In genomic region chr11:811446-812245, GRCh38 we compare ENCODE assay signal across 9 cellular contexts. TPM values are rescaled to one million over a fixed set of nuclear protein-coding genes. Genes with fewer than 3 reads are reported as not detected.
A peak's percentile ranks its signal among the peaks of the same experiment; 100 is the strongest.
DNase-seq lines count a peak whose midpoint lies in the region; ATAC-seq and TF ChIP-seq lines count a peak whose summit lies in the region.
"Had no signal": no experiment of that assay in that cellular context is flagged by ENCODE, and none has a peak within 500 bp of the region (broad histone marks: within the 10 kb centered on the region; RNA-seq: fewer than 3 reads in every experiment).

No MANE protein-coding gene starts in this region.

- peak overlapping the region; percentile 92 for H3K4me3 ChIP-seq in GM12875 (ENCODE audit: low read depth, low read length)
- H3K4me3 ChIP-seq in OCI-LY3 (ENCODE audit: low read length): peak overlapping the region; percentile 94
- H3K4me3 ChIP-seq in endodermal cell (ENCODE audit: low read length): peak overlapping the region; percentile 89
- no peak overlapping the region for H3K4me3 ChIP-seq in trophoblast cell (ENCODE audit: low read depth, low read length)

- peak overlapping the region; percentile 43 for H3K4ac ChIP-seq in trophoblast cell (ENCODE audit: low read depth, low read length)

- H3K14ac ChIP-seq in trophoblast cell (ENCODE audit: low read length): no peak overlapping the region

- H2BK120ac ChIP-seq in trophoblast cell (ENCODE audit: insufficient read depth, low read length, poor library complexity): no peak overlapping the region

- peaks cover 17% of the 10 kb centered on the region for H3K4me1 Mint-ChIP-seq in endodermal cell

- H2AFZ ChIP-seq in OCI-LY3 (ENCODE audit: low read depth, low read length) (no peak overlapping the region), trophoblast cell (ENCODE audit: insufficient read depth, low read length, poor library complexity) (no peak overlapping the region)

- H3K36me3 ChIP-seq in OCI-LY3 (replicated peaks; ENCODE audit: low read depth, low read length) (peaks cover 39% of the 10 kb centered on the region), endodermal cell (ENCODE audit: control insufficient read depth, insufficient read depth, low read length) (peaks cover 31% of the 10 kb centered on the region), trophoblast cell (ENCODE audit: control insufficient read depth in 1 of 2, insufficient read depth in 2 of 2, low read length in 2 of 2) (peaks cover 31% of the 10 kb centered on the region in 2 experiments)

- DNase-seq in endodermal cell (no peak), trophoblast cell (no peak), HuH-7.5 (ENCODE audit: low spot score) (no peak), NCI-H2081 (lab: John Stamatoyannopoulos, UW) (no peak), omental fat pad (ENCODE audit: low spot score) (no peak)
- DNase-seq: H7 had no signal

- peaks cover 21% of the 10 kb centered on the region for H3K4me1 ChIP-seq in OCI-LY3 (ENCODE audit: low read length)
- H3K4me1 ChIP-seq in endodermal cell (ENCODE audit: control insufficient read depth, insufficient read depth, low read length): no peaks in the 10 kb centered on the region
- H3K4me1 ChIP-seq in trophoblast cell (ENCODE audit: control insufficient read depth in 1 of 2, insufficient read depth in 2 of 2, low read length in 2 of 2): peaks cover 9 to 17% of the 10 kb centered on the region in 2 experiments

- H3K4me3 Mint-ChIP-seq in endodermal cell: peak overlapping the region; percentile 85

- 92 to 94% methylated on average over 14 of the region's 14 CpGs for WGBS in endodermal cell (ENCODE audit: insufficient coverage in 1 of 2, insufficient read length in 1 of 2), 2 experiments
- WGBS in trophoblast cell (ENCODE audit: extremely low coverage, insufficient coverage, insufficient read length): no CpG with 5 or more reads among the region's 14 CpGs

- no peak for ATAC-seq in GM18502 (IDR thresholded peaks at IDR 0.05; ENCODE audit: poor library complexity, unreplicated experiment)
- no peak for ATAC-seq in omental fat pad (ENCODE audit: low FRiP score)

- H3K79me1 ChIP-seq in trophoblast cell (ENCODE audit: low read length): peaks cover 14% of the 10 kb centered on the region

- no peak overlapping the region for H2BK5ac ChIP-seq in trophoblast cell (ENCODE audit: low read depth, low read length, poor library complexity)

- no peak overlapping the region for H2AK5ac ChIP-seq in trophoblast cell (ENCODE audit: low read length)

- peaks cover 31% of the 10 kb centered on the region for H3K36me3 Mint-ChIP-seq in endodermal cell (ENCODE audit: low read depth)

- no peak overlapping the region for H2BK12ac ChIP-seq in trophoblast cell (ENCODE audit: low read length)

- peak overlapping the region; percentile 96 for H3K4me2 ChIP-seq in OCI-LY3 (ENCODE audit: low read length)
- H3K4me2 ChIP-seq in trophoblast cell (ENCODE audit: low read length): peak overlapping the region; percentile 80

- H3K9me3 Mint-ChIP-seq in endodermal cell: no peaks in the 10 kb centered on the region

- H3K27me3 Mint-ChIP-seq in endodermal cell (ENCODE audit: insufficient read depth): no peaks in the 10 kb centered on the region

- H3K27ac ChIP-seq in OCI-LY3 (ENCODE audit: low read length) (peak overlapping the region; percentile 87), endodermal cell (ENCODE audit: low read depth, low read length) (no peak overlapping the region), trophoblast cell (ENCODE audit: low read depth, low read length) (no peak overlapping the region)

- H3K27ac Mint-ChIP-seq in endodermal cell: peak overlapping the region; percentile 89

- H4K12ac ChIP-seq in trophoblast cell (ENCODE audit: low read depth, low read length): no peak overlapping the region

- H3K27me3 ChIP-seq in OCI-LY3 (ENCODE audit: low read depth, low read length): no peaks in the 10 kb centered on the region
- H3K27me3 ChIP-seq in endodermal cell (ENCODE audit: control insufficient read depth, insufficient read depth, low read length, poor library complexity, severe bottlenecking): no peaks in the 10 kb centered on the region
- no peaks in the 10 kb centered on the region for H3K27me3 ChIP-seq in trophoblast cell (ENCODE audit: insufficient read depth, low read length)

- no peaks in the 10 kb centered on the region for H3K9me3 ChIP-seq in OCI-LY3 (ENCODE audit: insufficient read depth, low read length)
- H3K9me3 ChIP-seq in endodermal cell (ENCODE audit: control insufficient read depth, low read length): no peaks in the 10 kb centered on the region
- H3K9me3 ChIP-seq in trophoblast cell (ENCODE audit: insufficient read depth, low read depth, low read length): peaks cover 2% of the 10 kb centered on the region

- H3K9ac ChIP-seq in OCI-LY3 (ENCODE audit: low read length) (peak overlapping the region; percentile 94), endodermal cell (ENCODE audit: extremely low read depth, low read length, poor library complexity, severe bottlenecking) (peak overlapping the region; percentile 94), trophoblast cell (ENCODE audit: low read length) (no peak overlapping the region)

- H3K18ac ChIP-seq in trophoblast cell (ENCODE audit: low read length): peak overlapping the region; percentile 42

- TF ChIP-seq CTCF in GM12875 (IDR thresholded peaks at IDR 0.05; ENCODE audit: borderline replicate concordance, insufficient read depth, low read depth, low read length) (no peak), OCI-LY3 (IDR thresholded peaks at IDR 0.05; ENCODE audit: low read depth, low read length) (peak; percentile 21; the same call in 1 of the 2 replicates), endodermal cell (conservative IDR thresholded peaks at IDR 0.05) (no peak), omental fat pad (IDR thresholded peaks at IDR 0.05) (no peak)

- H4K91ac ChIP-seq in trophoblast cell (ENCODE audit: low read depth, low read length): no peak overlapping the region

- H3K79me2 ChIP-seq in OCI-LY3 (ENCODE audit: low read length) (peaks cover 53% of the 10 kb centered on the region), trophoblast cell (ENCODE audit: control insufficient read depth, insufficient read depth, low read length, poor library complexity) (peaks cover 19% of the 10 kb centered on the region)

- no peak overlapping the region for H4K8ac ChIP-seq in trophoblast cell (ENCODE audit: low read depth, low read length)

- no peak overlapping the region for H3K23ac ChIP-seq in trophoblast cell (ENCODE audit: low read length)

- H4K20me1 ChIP-seq in OCI-LY3 (ENCODE audit: insufficient read depth, low read length): peaks cover 26% of the 10 kb centered on the region

RNA-seq across cellular contexts. Expression of gene RPLP2, which starts 1.9 kb away (rescaled TPM):
- total RNA-seq in endodermal cell (1,000 to 10,000 TPM; 1,966 to 2,020 TPM), omental fat pad (1,000 to 10,000 TPM in 1 of 4 donors, 100 to 1,000 TPM in 3; 555 to 1,150 (median 858) TPM)
- polyA plus RNA-seq in endodermal cell (2013, experiment 1 of 2): 1,769 TPM
- 1,602 TPM for polyA plus RNA-seq in endodermal cell (2013, experiment 2 of 2)
- polyA plus RNA-seq in trophoblast cell (2013): 4,387 and 4,434 TPM in 2 replicates

RNA-seq across cellular contexts. Expression of gene PIDD1, which starts 6.6 kb away (rescaled TPM):
- total RNA-seq in endodermal cell: 10 to 100 TPM; 39.9 to 48.8 TPM
- 34.3 TPM for polyA plus RNA-seq in endodermal cell (2013, experiment 1 of 2)
- 24.6 TPM for polyA plus RNA-seq in endodermal cell (2013, experiment 2 of 2)
- 27.8 and 28.7 TPM in 2 replicates for polyA plus RNA-seq in trophoblast cell (2013)
- total RNA-seq in omental fat pad: 10 to 100 TPM in 1 of 4 donors, 1 to 10 TPM in 3; 7.1 to 22.9 (median 8.3) TPM

RNA-seq across cellular contexts. Expression of gene PNPLA2, which starts 7.1 kb away (rescaled TPM):
- total RNA-seq in endodermal cell: 10 to 100 TPM; 77.0 to 77.6 TPM
- 35.9 TPM for polyA plus RNA-seq in endodermal cell (2013, experiment 1 of 2)
- 30.1 TPM for polyA plus RNA-seq in endodermal cell (2013, experiment 2 of 2)
- polyA plus RNA-seq in trophoblast cell (2013): 56.3 and 56.7 TPM in 2 replicates
- 100 to 1,000 TPM; 256 to 543 (median 355) TPM for total RNA-seq in omental fat pad

RNA-seq across cellular contexts. Expression of gene SLC25A22, which starts 13.6 kb away (rescaled TPM):
- total RNA-seq in endodermal cell (10 to 100 TPM; 46.5 to 56.2 TPM), omental fat pad (10 to 100 TPM in 3 of 4 donors, 1 to 10 TPM in 1; 7.5 to 21.9 (median 12.7) TPM)
- 32.4 TPM for polyA plus RNA-seq in endodermal cell (2013, experiment 1 of 2)
- polyA plus RNA-seq in endodermal cell (2013, experiment 2 of 2): 28.6 TPM
- polyA plus RNA-seq in trophoblast cell (2013): 14.5 and 14.7 TPM in 2 replicates

RNA-seq across cellular contexts. Expression of gene CRACR2B, which starts 16.1 kb away (rescaled TPM):
- 10 to 100 TPM; 22.3 to 28.1 TPM for total RNA-seq in endodermal cell
- 9.0 TPM for polyA plus RNA-seq in endodermal cell (2013, experiment 1 of 2)
- 6.2 TPM for polyA plus RNA-seq in endodermal cell (2013, experiment 2 of 2)
- 2.6 and 3.1 TPM in 2 replicates for polyA plus RNA-seq in trophoblast cell (2013)
- 10 to 100 TPM in 1 of 4 donors, 1 to 10 TPM in 3; 6.3 to 39.7 (median 6.9) TPM for total RNA-seq in omental fat pad
